In the genomic region with DNA sequence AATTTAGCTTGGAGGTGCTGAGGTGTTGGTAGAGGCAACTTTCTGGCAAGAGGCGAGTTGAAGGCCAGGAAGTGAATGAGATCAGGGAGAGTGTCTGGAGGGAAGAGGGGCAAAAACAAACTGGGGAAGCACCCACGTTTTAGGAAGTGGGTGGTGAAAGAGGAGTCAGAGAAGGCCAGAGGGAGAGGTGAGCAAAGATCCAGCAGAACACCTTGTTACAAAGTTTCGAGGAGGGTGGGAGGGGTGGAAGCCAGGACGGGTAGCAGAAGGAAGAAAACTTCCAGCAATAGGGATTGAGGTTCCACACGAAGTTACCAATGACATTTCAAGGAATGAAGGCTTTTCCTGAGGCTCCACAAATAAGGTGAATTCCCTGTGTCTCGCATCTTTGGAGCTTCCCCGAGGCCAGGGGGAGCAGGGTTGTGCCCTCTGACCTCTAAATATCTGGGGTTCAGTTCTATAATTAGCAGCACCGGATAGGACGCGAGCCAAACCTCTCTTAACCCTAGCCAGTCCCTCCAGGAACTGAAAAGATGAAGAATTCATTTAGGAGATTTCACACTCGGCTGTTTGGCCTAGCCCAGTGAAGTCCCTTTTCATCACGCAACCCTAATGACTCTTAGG, we compare ENCODE assay signal across 8 cellular contexts. TPM values are rescaled to one million over a fixed set of nuclear protein-coding genes. Genes with fewer than 3 reads are reported as not detected.
DNase-seq lines count a peak whose midpoint lies in the region; ATAC-seq, FAIRE-seq and TF ChIP-seq lines count a peak whose summit lies in the region.

No MANE protein-coding gene starts in this region.

- CTCF ChIA-PET in K562 (lab: Yijun Ruan, JAX; ENCODE audit: low intra/inter-chr PET ratio), result no interaction called here

- H2AFZ ChIP-seq in K562 (ENCODE audit: low read depth, low read length), result peak overlapping the region; percentile 94

- DNase-seq in AML-193 (lab: John Stamatoyannopoulos, UW) (peak; percentile 31 to 37), K562 (ENCODE audit: extremely low read depth in 1 of 4, low spot score in 3 of 4) (peak in 3 of 4 experiments; percentile 13 to 49 (median 40)), NCI-H748 (lab: John Stamatoyannopoulos, UW; ENCODE audit: unreplicated experiment) (no peak), NCI-H748 treated with DMSO at 0.1 percent for 48 hours (lab: John Stamatoyannopoulos, UW) (no peak)

- no peak for FAIRE-seq in K562 (lab: Jason Lieb, UNC)

- no peak for TF ChIP-seq CTCF in K562 (IDR thresholded peaks at IDR 0.05 in 2 of 3, conservative IDR thresholded peaks at IDR 0.05 in 1 of 3; ENCODE audit: insufficient read depth in 2 of 3, low read depth in 1 of 3, low read length in 3 of 3)

- peaks cover 44% of the 10 kb centered on the region for H3K79me2 ChIP-seq in K562 (ENCODE audit: control insufficient read depth, insufficient read depth, low read length)

- H4K20me1 ChIP-seq in K562 (replicated peaks; ENCODE audit: control insufficient read depth, insufficient read depth, low read length), result peaks cover 27% of the 10 kb centered on the region

- no peak overlapping the region for H3K9ac ChIP-seq in HUES48 (ENCODE audit: low read depth, low read length)
- H3K9ac ChIP-seq in K562 (ENCODE audit: insufficient read depth in 1 of 2, low read depth in 2 of 2, low read length in 2 of 2), result peak overlapping the region; percentile 81 to 83; a peak in 3 of 4 replicates

- 0 out of 4 replicates have a peak, but pooled peaks of 1 of the 2 experiments have one; percentile 13 for TF ChIP-seq RAD21 in K562 (CRISPR knock-in tag; conservative IDR thresholded peaks at IDR 0.05 in 1 of 2, IDR thresholded peaks at IDR 0.05 in 1 of 2)

- H3K4me2 ChIP-seq in K562 (ENCODE audit: insufficient read depth, low read length), result peak overlapping the region; percentile 88

- H3K4me3 ChIP-seq in HUES48 (ENCODE audit: low read depth, low read length) (peak overlapping the region; percentile 42; the same call in 1 of the 2 replicates), K562 (peak overlapping the region; percentile 14), mononuclear cell (ENCODE audit: low read length) (peak overlapping the region; percentile 96)

- no peaks in the 10 kb centered on the region for H3K9me3 ChIP-seq in HUES48 (ENCODE audit: control insufficient read depth, insufficient read depth, low read length)
- no peaks in the 10 kb centered on the region for H3K9me3 ChIP-seq in K562 (replicated peaks; ENCODE audit: control insufficient read depth, insufficient read depth, low read depth, low read length)
- H3K9me3 ChIP-seq in mononuclear cell (ENCODE audit: low read depth, low read length), result no peaks in the 10 kb centered on the region

- POLR2A ChIA-PET in K562 (lab: Yijun Ruan, JAX), result interaction anchor here (0.7 to 22.0 kb wide), 17 partner anchors 8 to 889 kb away, joined by 3 to 547 read pairs (median 4); a partner anchor contains a TSS

- TF ChIP-seq EP300 in K562 (IDR thresholded peaks at IDR 0.05; ENCODE audit: low read length), result no peak

- TSS peak; percentile 98 for BruUV-seq in K562 (replicated peaks; lab: Mats Ljungman, UMichigan)

- no peaks in the 10 kb centered on the region for H3K9me1 ChIP-seq in K562 (ENCODE audit: control insufficient read depth, insufficient read depth, low read length)

- in situ Hi-C loops in K562 (cut with MboI), result no loop called here

- H3K27me3 ChIP-seq in HUES48 (ENCODE audit: control insufficient read depth, insufficient read depth, low read length) (no peaks in the 10 kb centered on the region), K562 (ENCODE audit: control insufficient read depth in 2 of 2, insufficient read depth in 2 of 2, low read length in 2 of 2) (no peaks in the 10 kb centered on the region), mononuclear cell (ENCODE audit: insufficient read depth, low read length) (no peaks in the 10 kb centered on the region)

- TF ChIP-seq POLR2A in K562 (conservative IDR thresholded peaks at IDR 0.05) (no peak), GM18505 (IDR thresholded peaks at IDR 0.05; ENCODE audit: borderline replicate concordance, extremely low read depth, insufficient read depth, insufficient read length) (no peak)

- 2% methylated on average over 12 of the region's 12 CpGs for WGBS in K562 (ENCODE audit: insufficient coverage, low coverage, missing lambda C conversion rate)

- H3K36me3 ChIP-seq in HUES48 (ENCODE audit: control insufficient read depth, insufficient read depth, low read length), result no peaks in the 10 kb centered on the region
- peaks cover 8% of the 10 kb centered on the region; the same call in 2 of the 3 replicates for H3K36me3 ChIP-seq in K562 (ENCODE audit: control insufficient read depth, insufficient read depth, low read length)

- H3K27ac ChIP-seq in HUES48 (ENCODE audit: low read depth, low read length) (peak overlapping the region; percentile 59), K562 (ENCODE audit: extremely low read depth, low read depth, low read length) (peak overlapping the region; percentile 90)

- ATAC-seq in K562 (peak; percentile 3; the same call in 2 of the 3 replicates), GM18505 (IDR thresholded peaks at IDR 0.05; ENCODE audit: unreplicated experiment) (no peak), HG03159 (IDR thresholded peaks at IDR 0.05; ENCODE audit: unreplicated experiment) (no peak)

- intact Hi-C loops in K562 (cut with micrococcal nuclease), result loop anchor here (1.0 kb wide), 1 partner anchor 9 kb away; no protein-coding TSS in a partner anchor

- H3K4me1 ChIP-seq in HUES48 (ENCODE audit: control insufficient read depth, insufficient read depth, low read length), result peaks cover 27% of the 10 kb centered on the region
- H3K4me1 ChIP-seq in K562 (replicated peaks in 1 of 2; ENCODE audit: control insufficient read depth in 2 of 2, insufficient read depth in 2 of 2, low read length in 2 of 2), result peaks cover 45 to 60% of the 10 kb centered on the region in 2 experiments
- H3K4me1 ChIP-seq in mononuclear cell (ENCODE audit: insufficient read depth, low read length), result peaks cover 50% of the 10 kb centered on the region

RNA-seq across cellular contexts. Expression of a gene that starts 0.6 kb away (rescaled TPM):
- 14.6 and 34.6 TPM in 2 replicates for total RNA-seq in K562 (2011; cell fraction: chromatin; rRNA removed; ENCODE audit: low replicate concordance)
- total RNA-seq in K562 (2011; cell fraction: nucleolus; rRNA removed), result 26.1 and 26.2 TPM in 2 replicates
- total RNA-seq in K562 (2011; cell fraction: nucleoplasm; rRNA removed), result 23.4 and 26.2 TPM in 2 replicates
- total RNA-seq in K562 (2014; rRNA removed) (54.4 and 55.3 TPM in 2 replicates), K562 (2014; rRNA removed; fragmentation: Illumina TruSeq; extraction: Trizol) (16.8 and 16.9 TPM in 2 replicates), K562 (2015; rRNA removed; fragmentation: Illumina TruSeq; extraction: Trizol) (9.4 and 10.0 TPM in 2 replicates), K562 (2021) (61.1 and 71.3 TPM in 2 replicates), mononuclear cell (10.1 TPM)
- polyA plus RNA-seq in K562 (2011; rRNA removed) (15.4 and 34.4 TPM in 2 replicates), K562 (2014; fragmentation: Illumina TruSeq; extraction: Trizol) (47.6 and 61.0 TPM in 2 replicates), K562 (2014; fragmentation: Nextera tagmentation; extraction: Ambion mirVana) (1 to 10 TPM; 3.7 to 5.4 TPM), K562 (2014; rRNA removed) (40.8 and 47.3 TPM in 2 replicates)
- 28.3 and 29.9 TPM in 2 replicates for polyA plus RNA-seq in K562 (2011; cell fraction: cytosol; rRNA removed)
- 26.7 and 31.1 TPM in 2 replicates for polyA plus RNA-seq in K562 (2011; cell fraction: nucleus; rRNA removed)
- polyA plus RNA-seq in K562 (2012), result 24.3 and 118 TPM in 2 replicates
- 13.4 and 14.9 TPM in 2 replicates for polyA minus RNA-seq in K562 (2011; rRNA and poly(A)+ RNA removed)
- polyA minus RNA-seq in K562 (2011; cell fraction: cytosol; rRNA and poly(A)+ RNA removed), result 15.4 and 28.6 TPM in 2 replicates
- polyA minus RNA-seq in K562 (2011; cell fraction: nucleus; rRNA and poly(A)+ RNA removed), result 6.6 and 11.0 TPM in 2 replicates

RNA-seq across cellular contexts. Expression of a gene that starts 22.8 kb away (rescaled TPM):
- total RNA-seq in K562 (2011; cell fraction: chromatin; rRNA removed; ENCODE audit: low replicate concordance), result 48.2 and 59.7 TPM in 2 replicates
- 75.0 and 82.2 TPM in 2 replicates for total RNA-seq in K562 (2011; cell fraction: nucleolus; rRNA removed)
- total RNA-seq in K562 (2011; cell fraction: nucleoplasm; rRNA removed), result 110 and 124 TPM in 2 replicates
- total RNA-seq in K562 (2014; rRNA removed) (1,281 and 1,288 TPM in 2 replicates), K562 (2014; rRNA removed; fragmentation: Illumina TruSeq; extraction: Trizol) (303 and 353 TPM in 2 replicates), K562 (2015; rRNA removed; fragmentation: Illumina TruSeq; extraction: Trizol) (425 and 445 TPM in 2 replicates), K562 (2021) (380 and 403 TPM in 2 replicates), mononuclear cell (48.2 TPM)
- polyA plus RNA-seq in K562 (2011; rRNA removed) (343 and 388 TPM in 2 replicates), K562 (2014; fragmentation: Illumina TruSeq; extraction: Trizol) (338 and 607 TPM in 2 replicates), K562 (2014; fragmentation: Nextera tagmentation; extraction: Ambion mirVana) (100 to 1,000 TPM; 292 to 545 TPM), K562 (2014; rRNA removed) (1,422 and 1,500 TPM in 2 replicates)
- 299 and 407 TPM in 2 replicates for polyA plus RNA-seq in K562 (2011; cell fraction: cytosol; rRNA removed)
- polyA plus RNA-seq in K562 (2011; cell fraction: nucleus; rRNA removed), result 273 and 321 TPM in 2 replicates
- polyA plus RNA-seq in K562 (2012), result 405 and 915 TPM in 2 replicates
- 92.2 and 94.1 TPM in 2 replicates for polyA minus RNA-seq in K562 (2011; rRNA and poly(A)+ RNA removed)
- polyA minus RNA-seq in K562 (2011; cell fraction: cytosol; rRNA and poly(A)+ RNA removed), result 78.4 and 106 TPM in 2 replicates
- 40.0 and 57.4 TPM in 2 replicates for polyA minus RNA-seq in K562 (2011; cell fraction: nucleus; rRNA and poly(A)+ RNA removed)

RNA-seq across cellular contexts. Expression of a gene that starts 25.9 kb away (rescaled TPM):
- total RNA-seq in K562 (2011; cell fraction: chromatin; rRNA removed; ENCODE audit: low replicate concordance), result 32.8 and 70.6 TPM in 2 replicates
- total RNA-seq in K562 (2011; cell fraction: nucleolus; rRNA removed), result 23.7 and 23.8 TPM in 2 replicates
- total RNA-seq in K562 (2011; cell fraction: nucleoplasm; rRNA removed), result 45.8 and 58.7 TPM in 2 replicates
- total RNA-seq in K562 (2014; rRNA removed), result 132 and 186 TPM in 2 replicates
- 209 and 236 TPM in 2 replicates for total RNA-seq in K562 (2014; rRNA removed; fragmentation: Illumina TruSeq; extraction: Trizol)
- 220 and 230 TPM in 2 replicates for total RNA-seq in K562 (2015; rRNA removed; fragmentation: Illumina TruSeq; extraction: Trizol)
- 143 and 153 TPM in 2 replicates for total RNA-seq in K562 (2021)
- polyA plus RNA-seq in K562 (2011; rRNA removed), result 150 and 176 TPM in 2 replicates
- polyA plus RNA-seq in K562 (2011; cell fraction: cytosol; rRNA removed), result 82.1 and 115 TPM in 2 replicates
- polyA plus RNA-seq in K562 (2011; cell fraction: nucleus; rRNA removed), result 52.7 and 76.2 TPM in 2 replicates
- polyA plus RNA-seq in K562 (2012), result 151 and 153 TPM in 2 replicates
- 279 and 343 TPM in 2 replicates for polyA plus RNA-seq in K562 (2014; fragmentation: Illumina TruSeq; extraction: Trizol)
- 100 to 1,000 TPM; 264 to 508 TPM for polyA plus RNA-seq in K562 (2014; fragmentation: Nextera tagmentation; extraction: Ambion mirVana)
- polyA plus RNA-seq in K562 (2014; rRNA removed), result 180 and 202 TPM in 2 replicates
- polyA minus RNA-seq in K562 (2011; rRNA and poly(A)+ RNA removed), result 63.9 and 71.8 TPM in 2 replicates
- polyA minus RNA-seq in K562 (2011; cell fraction: cytosol; rRNA and poly(A)+ RNA removed), result 25.2 and 30.5 TPM in 2 replicates
- polyA minus RNA-seq in K562 (2011; cell fraction: nucleus; rRNA and poly(A)+ RNA removed), result 11.4 and 23.2 TPM in 2 replicates
- 61.5 TPM for total RNA-seq in mononuclear cell

Comparison
In these comparisons a context has a peak if more than half of its experiments do, and no peak if none do; other contexts are left out.
1. DNase-seq: peak in AML-193 (2 of 2) and K562 (3 of 4); none in NCI-H748 (single experiment) and NCI-H748 treated with DMSO at 0.1 percent for 48 hours (single experiment).
2. H3K4me3 ChIP-seq: peak in every context shown above with its lines; median percentile 96 in mononuclear cell; 42 in HUES48; 14 in K562.